ENCODE assay signal across 9 cellular contexts in genomic region chr12:103799504-103800251, GRCh38. TPM values are rescaled to one million over a fixed set of nuclear protein-coding genes. Genes with fewer than 3 reads are reported as not detected.
DNase-seq lines count a peak whose midpoint lies in the region; ATAC-seq, FAIRE-seq and TF ChIP-seq lines count a peak whose summit lies in the region.
"Had no signal": no experiment of that assay in that cellular context is flagged by ENCODE, and none has a peak within 500 bp of the region (broad histone marks: within the 10 kb centered on the region; RNA-seq: fewer than 3 reads in every experiment).

No MANE protein-coding gene starts in this region.

- CTCF ChIA-PET in activated CD8-positive, alpha-beta memory T cell treated with anti-CD3 and anti-CD28 coated beads, Interleukin-2, amount 10 ng/mL, durations not matched to agents 7 days and 5 days (lab: Charles Lee): no interaction called here

- no peaks in the 10 kb centered on the region for H3K36me3 ChIP-seq in pancreas

- H3K4me1 Mint-ChIP-seq in activated CD8-positive, alpha-beta memory T cell treated with anti-CD3 and anti-CD28 coated beads, Interleukin-2, amount 10 ng/mL, durations not matched to agents 7 days and 5 days: peaks cover 5% of the 10 kb centered on the region

- FAIRE-seq in pancreas (lab: Jason Lieb, UNC): no peak

- DNase-seq in H4 (ENCODE audit: low spot score) (peak; percentile 47), NCI-H748 (lab: John Stamatoyannopoulos, UW; ENCODE audit: unreplicated experiment) (peak; percentile 98), epithelial cell of esophagus (ENCODE audit: low read depth) (peak; percentile 95), pancreas (peak in 2 of 6 donors; percentile 18 to 39)
- DNase-seq in activated CD8-positive, alpha-beta memory T cell treated with anti-CD3 and anti-CD28 coated beads, Interleukin-2, amount 10 ng/mL, durations not matched to agents 7 days and 5 days: no peak
- DNase-seq: activated CD4-positive, alpha-beta T cell treated with anti-CD3 and anti-CD28 coated beads for 48 hours had no signal

- intact Hi-C loops in pancreas (cut with DNase I): no loop called here

- H3K27ac ChIP-seq in pancreas: peak overlapping the region in 3 of 4 donors; percentile 50 to 71 (median 68)

- 38 to 44% methylated on average over 10 of the region's 10 CpGs for WGBS in pancreas, 2 donors

- H3K4me3 Mint-ChIP-seq in activated CD8-positive, alpha-beta memory T cell treated with anti-CD3 and anti-CD28 coated beads, Interleukin-2, amount 10 ng/mL, durations not matched to agents 7 days and 5 days: no peak overlapping the region

- H3K9me3 Mint-ChIP-seq in activated CD8-positive, alpha-beta memory T cell treated with anti-CD3 and anti-CD28 coated beads, Interleukin-2, amount 10 ng/mL, durations not matched to agents 7 days and 5 days (ENCODE audit: low read depth): no peaks in the 10 kb centered on the region

- peak; percentile 69 to 83 (median 72) for ATAC-seq in pancreas
- ATAC-seq in GM18873 (IDR thresholded peaks at IDR 0.05; ENCODE audit: low FRiP score, unreplicated experiment): no peak
- no peak for ATAC-seq in HG03135 (IDR thresholded peaks at IDR 0.05; ENCODE audit: unreplicated experiment)
- ATAC-seq in HG02610 (IDR thresholded peaks at IDR 0.05; ENCODE audit: unreplicated experiment): no peak
- no peak for ATAC-seq in activated CD8-positive, alpha-beta memory T cell treated with anti-CD3 and anti-CD28 coated beads, Interleukin-2, amount 10 ng/mL, durations not matched to agents 7 days and 5 days

- no peak overlapping the region for H3K4me3 ChIP-seq in epithelial cell of esophagus (ENCODE audit: low read length)
- no peak overlapping the region for H3K4me3 ChIP-seq in pancreas

- H3K27ac Mint-ChIP-seq in activated CD8-positive, alpha-beta memory T cell treated with anti-CD3 and anti-CD28 coated beads, Interleukin-2, amount 10 ng/mL, durations not matched to agents 7 days and 5 days: no peak overlapping the region

- H3K4me1 ChIP-seq in pancreas: peaks cover 6 to 17% (median 15%) of the 10 kb centered on the region in 3 donors

- H3K36me3 Mint-ChIP-seq in activated CD8-positive, alpha-beta memory T cell treated with anti-CD3 and anti-CD28 coated beads, Interleukin-2, amount 10 ng/mL, durations not matched to agents 7 days and 5 days: peaks cover 1% of the 10 kb centered on the region

- TF ChIP-seq CTCF in epithelial cell of esophagus (IDR thresholded peaks at IDR 0.05; ENCODE audit: insufficient read depth, low read depth, low read length, missing control alignments) (no peak), pancreas (IDR thresholded peaks at IDR 0.05) (no peak)

- no peaks in the 10 kb centered on the region for H3K27me3 ChIP-seq in pancreas

- no peaks in the 10 kb centered on the region for H3K27me3 Mint-ChIP-seq in activated CD8-positive, alpha-beta memory T cell treated with anti-CD3 and anti-CD28 coated beads, Interleukin-2, amount 10 ng/mL, durations not matched to agents 7 days and 5 days

- no peaks in the 10 kb centered on the region for H3K9me3 ChIP-seq in pancreas

RNA-seq across cellular contexts. Expression of gene NT5DC3, which starts 41.4 kb away (rescaled TPM):
- total RNA-seq in H4 (2014; rRNA removed; shearing (Covaris generic)): 3.2 and 3.7 TPM in 2 replicates
- 1 to 10 TPM; 2.9 to 6.4 (median 4.2) TPM for total RNA-seq in pancreas
- 1 to 10 TPM; 2.6 to 4.2 TPM for polyA plus RNA-seq in pancreas
- 1 to 10 TPM; 2.7 to 5.3 TPM for total RNA-seq in activated CD8-positive, alpha-beta memory T cell treated with anti-CD3 and anti-CD28 coated beads, Interleukin-2, amount 10 ng/mL, durations not matched to agents 7 days and 5 days

Comparison
In these comparisons a context has a peak if more than half of its experiments do, and no peak if none do; other contexts are left out.
1. ATAC-seq: peak in pancreas (4 of 4); none in GM18873 (single experiment), HG03135 (single experiment), HG02610 (single experiment) and activated CD8-positive, alpha-beta memory T cell treated with anti-CD3 and anti-CD28 coated beads, Interleukin-2, amount 10 ng/mL, durations not matched to agents 7 days and 5 days (single experiment).